ENCODE assay signal across 21 cellular contexts in the genomic region with DNA sequence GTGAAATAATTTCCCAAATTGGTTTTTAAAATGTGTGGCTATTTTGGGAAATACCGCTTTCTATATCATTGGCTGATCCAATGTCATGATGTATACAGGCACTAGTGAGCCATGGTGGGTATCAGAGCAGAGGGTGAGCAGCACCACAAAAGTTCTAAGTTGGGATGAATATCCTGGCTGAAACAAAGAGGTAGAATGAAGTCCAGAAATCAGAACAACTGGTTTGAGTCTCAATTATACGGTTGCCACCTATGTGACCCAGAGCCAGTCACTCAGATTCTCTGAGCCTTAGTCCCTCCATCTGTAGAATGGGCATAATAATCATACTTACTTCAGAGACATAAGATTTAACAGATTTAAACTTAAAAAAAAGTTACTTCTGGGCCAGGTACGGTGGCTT.
A peak's percentile ranks its signal among the peaks of the same experiment; 100 is the strongest.
DNase-seq lines count a peak whose midpoint lies in the region; ATAC-seq, FAIRE-seq and TF ChIP-seq lines count a peak whose summit lies in the region.
"Had no signal": no experiment of that assay in that cellular context is flagged by ENCODE, and none has a peak within 500 bp of the region (broad histone marks: within the 10 kb centered on the region; RNA-seq: fewer than 3 reads in every experiment).

No MANE protein-coding gene starts in this region.

- WGBS in A549 (ENCODE audit: missing lambda C conversion rate), result 83% methylated on average over 3 of the region's 3 CpGs
- WGBS in K562 (ENCODE audit: insufficient coverage, low coverage, missing lambda C conversion rate), result 0% methylated on average over 3 of the region's 3 CpGs

- no peak overlapping the region for H2AFZ ChIP-seq in K562 (ENCODE audit: low read depth, low read length)

- H3K4me2 ChIP-seq in A549 (no peak overlapping the region), K562 (ENCODE audit: insufficient read depth, low read length) (no peak overlapping the region)
- H3K4me2 ChIP-seq: BLaER1 treated with 17β-estradiol and CSF1 and Interleukin-3, amounts not matched to agents 10 nM and 100 nM had no signal

- H3K9me1 ChIP-seq in K562 (ENCODE audit: control insufficient read depth, insufficient read depth, low read length), result no peaks in the 10 kb centered on the region

- TF ChIP-seq EP300 in A549 (IDR thresholded peaks at IDR 0.05) (no peak), K562 (IDR thresholded peaks at IDR 0.05; ENCODE audit: low read length) (no peak)

- in situ Hi-C loops in K562 (cut with MboI), result no loop called here

- H3K27ac ChIP-seq in A549, result no peak overlapping the region
- no peak overlapping the region for H3K27ac ChIP-seq in HEK293 (ENCODE audit: extremely low read depth, low read depth, low read length)
- H3K27ac ChIP-seq in K562 (ENCODE audit: extremely low read depth, low read depth, low read length), result no peak overlapping the region
- H3K27ac ChIP-seq in uterus, result no peak overlapping the region
- H3K27ac ChIP-seq: BLaER1 treated with 17β-estradiol and CSF1 and Interleukin-3, amounts not matched to agents 10 nM and 100 nM; C4-2B had no signal

- TF ChIP-seq POLR2A in A549 (IDR thresholded peaks at IDR 0.05; ENCODE audit: low read length) (no peak), K562 (conservative IDR thresholded peaks at IDR 0.05) (no peak), uterus (IDR thresholded peaks at IDR 0.05) (no peak)

- H3K9me3 ChIP-seq in A549, result no peaks in the 10 kb centered on the region
- no peaks in the 10 kb centered on the region for H3K9me3 ChIP-seq in HEK293 (ENCODE audit: control insufficient read depth, insufficient read depth, low read depth, low read length)
- H3K9me3 ChIP-seq in K562 (replicated peaks; ENCODE audit: control insufficient read depth, insufficient read depth, low read depth, low read length), result no peaks in the 10 kb centered on the region
- no peaks in the 10 kb centered on the region for H3K9me3 ChIP-seq in uterus
- H3K9me3 ChIP-seq: BLaER1 treated with 17β-estradiol and CSF1 and Interleukin-3, amounts not matched to agents 10 nM and 100 nM; Caco-2 had no signal

- H3K4me3 ChIP-seq in A549 (no peak overlapping the region), HEK293 (ENCODE audit: low read depth, low read length) (no peak overlapping the region), K562 (no peak overlapping the region), uterus (no peak overlapping the region)
- H3K4me3 ChIP-seq: BLaER1 treated with 17β-estradiol and CSF1 and Interleukin-3, amounts not matched to agents 10 nM and 100 nM had no signal

- H3K27me3 ChIP-seq in K562 (ENCODE audit: control insufficient read depth in 2 of 2, insufficient read depth in 2 of 2, low read length in 2 of 2), result peaks cover 0 to 11% of the 10 kb centered on the region in 2 experiments; a peak in 2 of 5 replicates
- H3K27me3 ChIP-seq in uterus, result no peaks in the 10 kb centered on the region
- H3K27me3 ChIP-seq: BLaER1 treated with 17β-estradiol and CSF1 and Interleukin-3, amounts not matched to agents 10 nM and 100 nM had no signal

- no peak for FAIRE-seq in A549 (lab: Jason Lieb, UNC)
- no peak for FAIRE-seq in K562 (lab: Jason Lieb, UNC)
- FAIRE-seq: A204.1, D721Med, G401.6, GM12891, GM19239 had no signal

- no peak for ATAC-seq in A549
- ATAC-seq in K562, result no peak
- ATAC-seq: CD8-positive, alpha-beta T cell had no signal

- intact Hi-C loops in K562 (cut with micrococcal nuclease), result no loop called here
- intact Hi-C loops in uterus (cut with DNase I; ENCODE audit: low total_unique reads), result no loop called here

- DNase-seq in A549 (ENCODE audit: low read depth in 1 of 2, low spot score in 1 of 2) (no peak), K562 (ENCODE audit: extremely low read depth in 1 of 4, low spot score in 3 of 4) (no peak), NCI-H1048 (lab: John Stamatoyannopoulos, UW) (no peak), midbrain (lab: John Stamatoyannopoulos, UW) (no peak), uterus (no peak)
- DNase-seq: 8988T; AML-193; Caco-2; Calu3; CD4-positive, alpha-beta T cell; CD8-positive, alpha-beta T cell; DMS79 treated with DMSO at 0.1 percent for 48 hours; GF-D8 had no signal

- CTCF ChIA-PET in A549 (lab: Yijun Ruan, JAX), result no interaction called here
- CTCF ChIA-PET in HEK293 (lab: Yijun Ruan, JAX), result no interaction called here
- CTCF ChIA-PET in K562 (lab: Yijun Ruan, JAX; ENCODE audit: low intra/inter-chr PET ratio), result no interaction called here

- no TSS peak for BruUV-seq in K562 (replicated peaks; lab: Mats Ljungman, UMichigan)

- no peaks in the 10 kb centered on the region for H4K20me1 ChIP-seq in K562 (replicated peaks; ENCODE audit: control insufficient read depth, insufficient read depth, low read length)
- H4K20me1 ChIP-seq: BLaER1 treated with 17β-estradiol and CSF1 and Interleukin-3, amounts not matched to agents 10 nM and 100 nM had no signal

- H3K36me3 ChIP-seq in HEK293 (ENCODE audit: control insufficient read depth in 2 of 2, insufficient read depth in 1 of 2, low read length in 2 of 2), result no peaks in the 10 kb centered on the region; a peak in 1 of 3 replicates
- H3K36me3 ChIP-seq in K562 (ENCODE audit: control insufficient read depth, insufficient read depth, low read length), result no peaks in the 10 kb centered on the region
- no peaks in the 10 kb centered on the region for H3K36me3 ChIP-seq in uterus
- H3K36me3 ChIP-seq: BLaER1 treated with 17β-estradiol and CSF1 and Interleukin-3, amounts not matched to agents 10 nM and 100 nM had no signal

- peaks cover 6% of the 10 kb centered on the region; the same call in 2 of the 3 replicates for H3K4me1 ChIP-seq in A549
- H3K4me1 ChIP-seq in HEK293 (ENCODE audit: control insufficient read depth, insufficient read depth, low read length), result 0 out of 2 replicates have a peak, but pooled peaks cover 7% of the 10 kb centered on the region
- H3K4me1 ChIP-seq in K562 (replicated peaks in 1 of 2; ENCODE audit: control insufficient read depth in 2 of 2, insufficient read depth in 2 of 2, low read length in 2 of 2), result no peaks in the 10 kb centered on the region
- no peaks in the 10 kb centered on the region for H3K4me1 ChIP-seq in uterus
- H3K4me1 ChIP-seq: BLaER1 treated with 17β-estradiol and CSF1 and Interleukin-3, amounts not matched to agents 10 nM and 100 nM had no signal

- H3K9ac ChIP-seq in K562 (ENCODE audit: insufficient read depth in 1 of 2, low read depth in 2 of 2, low read length in 2 of 2), result no peak overlapping the region
- H3K9ac ChIP-seq: BLaER1 treated with 17β-estradiol and CSF1 and Interleukin-3, amounts not matched to agents 10 nM and 100 nM had no signal

- TF ChIP-seq RAD21 in A549 (conservative IDR thresholded peaks at IDR 0.05 in 1 of 2, IDR thresholded peaks at IDR 0.05 in 1 of 2) (no peak), K562 (CRISPR knock-in tag; conservative IDR thresholded peaks at IDR 0.05 in 1 of 2, IDR thresholded peaks at IDR 0.05 in 1 of 2) (no peak)

- H3K79me2 ChIP-seq in K562 (ENCODE audit: control insufficient read depth, insufficient read depth, low read length), result no peaks in the 10 kb centered on the region

- TF ChIP-seq CTCF in A549 (IDR thresholded peaks at IDR 0.05), result no peak
- no peak for TF ChIP-seq CTCF in HEK293 (tag by site-specific recombination; IDR thresholded peaks at IDR 0.05)
- TF ChIP-seq CTCF in K562 (IDR thresholded peaks at IDR 0.05 in 2 of 3, conservative IDR thresholded peaks at IDR 0.05 in 1 of 3; ENCODE audit: insufficient read depth in 2 of 3, low read depth in 1 of 3, low read length in 3 of 3), result no peak
- no peak for TF ChIP-seq CTCF in uterus (IDR thresholded peaks at IDR 0.05)

- POLR2A ChIA-PET in A549 (lab: Yijun Ruan, JAX) (no interaction called here), HEK293 (lab: Yijun Ruan, JAX) (no interaction called here), K562 (lab: Yijun Ruan, JAX) (no interaction called here)

TF ChIP-seq in A549, 52 proteins besides CTCF, POLR2A, EP300 and RAD21 (continues in another document):
- TF ChIP-seq, protein P1, sequence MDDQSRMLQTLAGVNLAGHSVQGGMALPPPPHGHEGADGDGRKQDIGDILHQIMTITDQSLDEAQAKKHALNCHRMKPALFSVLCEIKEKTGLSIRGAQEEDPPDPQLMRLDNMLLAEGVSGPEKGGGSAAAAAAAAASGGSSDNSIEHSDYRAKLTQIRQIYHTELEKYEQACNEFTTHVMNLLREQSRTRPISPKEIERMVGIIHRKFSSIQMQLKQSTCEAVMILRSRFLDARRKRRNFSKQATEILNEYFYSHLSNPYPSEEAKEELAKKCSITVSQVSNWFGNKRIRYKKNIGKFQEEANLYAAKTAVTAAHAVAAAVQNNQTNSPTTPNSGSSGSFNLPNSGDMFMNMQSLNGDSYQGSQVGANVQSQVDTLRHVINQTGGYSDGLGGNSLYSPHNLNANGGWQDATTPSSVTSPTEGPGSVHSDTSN (IDR thresholded peaks at IDR 0.05), result no peak
- no peak for TF ChIP-seq GATA3 (IDR thresholded peaks at IDR 0.05; ENCODE audit: borderline replicate concordance)
- TF ChIP-seq HDAC2 (IDR thresholded peaks at IDR 0.05), result 0 out of 2 replicates have a peak, but pooled peaks have one; percentile 46

TF ChIP-seq in HEK293, 187 proteins besides CTCF, POLR2A, EP300 and RAD21:
- no peak for TF ChIP-seq ZNF366 (tag by site-specific recombination; conservative IDR thresholded peaks at IDR 0.05)
- peak; percentile 86 for TF ChIP-seq ZNF16 (tag by site-specific recombination; IDR thresholded peaks at IDR 0.05; ENCODE audit: low read depth)
- no peak for TF ChIP-seq ZNF311 (tag by site-specific recombination; IDR thresholded peaks at IDR 0.05; ENCODE audit: borderline replicate concordance)

TF ChIP-seq in K562, 482 proteins besides CTCF, POLR2A, EP300 and RAD21:
- TF ChIP-seq RBM25 (IDR thresholded peaks at IDR 0.05; ENCODE audit: low read depth, low read length, severe bottlenecking) (peak; percentile 89), ZFP36 (IDR thresholded peaks at IDR 0.05; ENCODE audit: low read depth, low read length, partially characterized antibody) (peak; percentile 33), KDM1A (IDR thresholded peaks at IDR 0.05) (peak in 1 of 2 experiments; percentile 38; a peak in 1 of 4 replicates), BCOR (IDR thresholded peaks at IDR 0.05) (0 out of 2 replicates have a peak, but pooled peaks have one; percentile 35), ADNP (tag; IDR thresholded peaks at IDR 0.05) (peak; percentile 29; the same call in 1 of the 2 replicates), NONO (IDR thresholded peaks at IDR 0.05; ENCODE audit: low read depth in 2 of 2, low read length in 1 of 2) (no peak)
- TF ChIP-seq, protein P2, sequence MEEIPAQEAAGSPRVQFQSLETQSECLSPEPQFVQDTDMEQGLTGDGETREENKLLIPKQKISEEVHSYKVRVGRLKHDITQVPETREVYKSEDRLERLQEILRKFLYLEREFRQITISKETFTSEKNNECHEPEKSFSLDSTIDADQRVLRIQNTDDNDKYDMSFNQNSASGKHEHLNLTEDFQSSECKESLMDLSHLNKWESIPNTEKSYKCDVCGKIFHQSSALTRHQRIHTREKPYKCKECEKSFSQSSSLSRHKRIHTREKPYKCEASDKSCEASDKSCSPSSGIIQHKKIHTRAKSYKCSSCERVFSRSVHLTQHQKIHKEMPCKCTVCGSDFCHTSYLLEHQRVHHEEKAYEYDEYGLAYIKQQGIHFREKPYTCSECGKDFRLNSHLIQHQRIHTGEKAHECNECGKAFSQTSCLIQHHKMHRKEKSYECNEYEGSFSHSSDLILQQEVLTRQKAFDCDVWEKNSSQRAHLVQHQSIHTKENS (CRISPR knock-in tag; IDR thresholded peaks at IDR 0.05), result no peak
